Comparison of ENCODE assay signal across 1 cellular context in the genomic region with DNA sequence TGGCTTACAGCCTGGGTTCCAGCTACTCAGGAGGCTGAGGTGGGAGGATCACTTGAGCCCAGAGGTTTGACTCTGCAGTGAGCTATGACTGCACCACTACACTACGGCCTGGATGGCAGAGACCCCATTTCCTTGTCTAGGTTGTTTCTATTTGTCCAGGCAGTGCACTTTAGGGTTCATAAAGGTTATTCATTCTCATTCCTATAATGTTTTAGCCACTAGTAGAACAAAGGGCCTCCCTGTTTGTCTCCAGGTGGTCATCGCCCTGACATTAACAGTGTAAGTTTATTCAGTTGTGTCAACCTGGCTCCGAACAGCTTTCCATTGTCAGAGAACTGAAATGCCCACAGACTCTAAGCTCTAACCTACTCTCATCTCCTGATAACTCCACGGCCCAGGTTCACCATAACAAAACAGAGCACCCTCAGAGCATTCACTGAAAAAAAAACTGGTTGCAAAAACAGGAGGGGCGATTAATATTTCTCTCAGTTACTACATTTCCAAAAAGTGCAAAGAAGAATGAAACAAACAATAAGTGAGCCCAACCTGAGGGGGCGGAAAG.
TF ChIP-seq lines count a peak whose summit lies in the region.

No MANE protein-coding gene starts in this region.

TF ChIP-seq in HepG2, 621 proteins besides CTCF, POLR2A, EP300 and RAD21 (continued from another document and continues in another):
- TF ChIP-seq ZBTB20 (CRISPR knock-in tag; IDR thresholded peaks at IDR 0.05; ENCODE audit: borderline replicate concordance, low read depth) (0 out of 2 replicates have a peak, but pooled peaks have one; percentile 22), ZNF891 (CRISPR knock-in tag; IDR thresholded peaks at IDR 0.05) (no peak), SP140L (CRISPR knock-in tag; IDR thresholded peaks at IDR 0.05; ENCODE audit: borderline replicate concordance) (no peak), SMAD9 (CRISPR knock-in tag; IDR thresholded peaks at IDR 0.05) (no peak), ZNF782 (CRISPR knock-in tag; IDR thresholded peaks at IDR 0.05; ENCODE audit: borderline replicate concordance) (no peak), RBFOX2 (IDR thresholded peaks at IDR 0.05; ENCODE audit: low read depth, low read length) (no peak), HMGA1 (CRISPR knock-in tag; conservative IDR thresholded peaks at IDR 0.05) (no peak), ZNF501 (CRISPR knock-in tag; IDR thresholded peaks at IDR 0.05) (no peak), BATF2 (CRISPR knock-in tag; IDR thresholded peaks at IDR 0.05) (no peak), MEF2D (CRISPR knock-in tag; IDR thresholded peaks at IDR 0.05) (peak; percentile 55; the same call in 1 of the 2 replicates), IKZF1 (IDR thresholded peaks at IDR 0.05) (no peak), KDM5B (CRISPR knock-in tag; IDR thresholded peaks at IDR 0.05; ENCODE audit: borderline replicate concordance) (0 out of 2 replicates have a peak, but pooled peaks have one; percentile 4), ZNF24 (IDR thresholded peaks at IDR 0.05) (no peak), ATF7-NPFF (CRISPR knock-in tag; IDR thresholded peaks at IDR 0.05; ENCODE audit: low read depth) (no peak), KAT7 (CRISPR knock-in tag; IDR thresholded peaks at IDR 0.05; ENCODE audit: borderline replicate concordance) (no peak; the same call in 1 of the 2 replicates), ATF2 (CRISPR knock-in tag; IDR thresholded peaks at IDR 0.05) (no peak), ZUFSP (CRISPR knock-in tag; IDR thresholded peaks at IDR 0.05; ENCODE audit: borderline replicate concordance) (no peak), AKAP8 (CRISPR knock-in tag; IDR thresholded peaks at IDR 0.05) (peak; percentile 20; the same call in 1 of the 2 replicates), MATR3 (CRISPR knock-in tag; IDR thresholded peaks at IDR 0.05) (no peak), NCOA5 (CRISPR knock-in tag; IDR thresholded peaks at IDR 0.05) (no peak), SP1 (IDR thresholded peaks at IDR 0.05) (no peak), SP1 (CRISPR knock-in tag; IDR thresholded peaks at IDR 0.05) (no peak), ZHX1 (CRISPR knock-in tag; IDR thresholded peaks at IDR 0.05; ENCODE audit: low read depth) (no peak), ZBTB3 (CRISPR knock-in tag; IDR thresholded peaks at IDR 0.05; ENCODE audit: borderline replicate concordance, low read depth) (peak; percentile 96), BORCS8-MEF2B (CRISPR knock-in tag; IDR thresholded peaks at IDR 0.05) (no peak), ZFP1 (CRISPR knock-in tag; IDR thresholded peaks at IDR 0.05) (0 out of 2 replicates have a peak, but pooled peaks have one; percentile 16), ZMYM3 (CRISPR knock-in tag; IDR thresholded peaks at IDR 0.05) (peak; percentile 97), RFXANK (CRISPR knock-in tag; IDR thresholded peaks at IDR 0.05) (0 out of 2 replicates have a peak, but pooled peaks have one; percentile 19), ZNF224 (CRISPR knock-in tag; IDR thresholded peaks at IDR 0.05) (no peak), SMYD3 (CRISPR knock-in tag; IDR thresholded peaks at IDR 0.05) (no peak), ZBTB46 (CRISPR knock-in tag; IDR thresholded peaks at IDR 0.05; ENCODE audit: borderline replicate concordance) (no peak), ZBTB2 (CRISPR knock-in tag; IDR thresholded peaks at IDR 0.05; ENCODE audit: low read depth) (no peak), ESRRA (CRISPR knock-in tag; IDR thresholded peaks at IDR 0.05; ENCODE audit: low read depth) (no peak), ZNF431 (CRISPR knock-in tag; IDR thresholded peaks at IDR 0.05; ENCODE audit: borderline replicate concordance, low read depth) (no peak), ZNF143 (CRISPR knock-in tag; IDR thresholded peaks at IDR 0.05) (no peak), ZNF333 (CRISPR knock-in tag; IDR thresholded peaks at IDR 0.05; ENCODE audit: borderline replicate concordance) (no peak), SSRP1 (CRISPR knock-in tag; IDR thresholded peaks at IDR 0.05) (no peak; the same call in 1 of the 2 replicates), ZFAT (CRISPR knock-in tag; conservative IDR thresholded peaks at IDR 0.05) (no peak), SOX6 (IDR thresholded peaks at IDR 0.05) (no peak), SOX6 (CRISPR knock-in tag; IDR thresholded peaks at IDR 0.05) (peak; percentile 98), CENPT (CRISPR knock-in tag; IDR thresholded peaks at IDR 0.05; ENCODE audit: low read depth) (no peak), ZFX (CRISPR knock-in tag; IDR thresholded peaks at IDR 0.05; ENCODE audit: low read depth) (peak; percentile 46), HIC2 (CRISPR knock-in tag; IDR thresholded peaks at IDR 0.05; ENCODE audit: low read depth) (no peak)
- TF ChIP-seq, protein P1, sequence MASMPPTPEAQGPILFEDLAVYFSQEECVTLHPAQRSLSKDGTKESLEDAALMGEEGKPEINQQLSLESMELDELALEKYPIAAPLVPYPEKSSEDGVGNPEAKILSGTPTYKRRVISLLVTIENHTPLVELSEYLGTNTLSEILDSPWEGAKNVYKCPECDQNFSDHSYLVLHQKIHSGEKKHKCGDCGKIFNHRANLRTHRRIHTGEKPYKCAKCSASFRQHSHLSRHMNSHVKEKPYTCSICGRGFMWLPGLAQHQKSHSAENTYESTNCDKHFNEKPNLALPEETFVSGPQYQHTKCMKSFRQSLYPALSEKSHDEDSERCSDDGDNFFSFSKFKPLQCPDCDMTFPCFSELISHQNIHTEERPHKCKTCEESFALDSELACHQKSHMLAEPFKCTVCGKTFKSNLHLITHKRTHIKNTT (CRISPR knock-in tag; IDR thresholded peaks at IDR 0.05) = no peak
- TF ChIP-seq, protein P2, sequence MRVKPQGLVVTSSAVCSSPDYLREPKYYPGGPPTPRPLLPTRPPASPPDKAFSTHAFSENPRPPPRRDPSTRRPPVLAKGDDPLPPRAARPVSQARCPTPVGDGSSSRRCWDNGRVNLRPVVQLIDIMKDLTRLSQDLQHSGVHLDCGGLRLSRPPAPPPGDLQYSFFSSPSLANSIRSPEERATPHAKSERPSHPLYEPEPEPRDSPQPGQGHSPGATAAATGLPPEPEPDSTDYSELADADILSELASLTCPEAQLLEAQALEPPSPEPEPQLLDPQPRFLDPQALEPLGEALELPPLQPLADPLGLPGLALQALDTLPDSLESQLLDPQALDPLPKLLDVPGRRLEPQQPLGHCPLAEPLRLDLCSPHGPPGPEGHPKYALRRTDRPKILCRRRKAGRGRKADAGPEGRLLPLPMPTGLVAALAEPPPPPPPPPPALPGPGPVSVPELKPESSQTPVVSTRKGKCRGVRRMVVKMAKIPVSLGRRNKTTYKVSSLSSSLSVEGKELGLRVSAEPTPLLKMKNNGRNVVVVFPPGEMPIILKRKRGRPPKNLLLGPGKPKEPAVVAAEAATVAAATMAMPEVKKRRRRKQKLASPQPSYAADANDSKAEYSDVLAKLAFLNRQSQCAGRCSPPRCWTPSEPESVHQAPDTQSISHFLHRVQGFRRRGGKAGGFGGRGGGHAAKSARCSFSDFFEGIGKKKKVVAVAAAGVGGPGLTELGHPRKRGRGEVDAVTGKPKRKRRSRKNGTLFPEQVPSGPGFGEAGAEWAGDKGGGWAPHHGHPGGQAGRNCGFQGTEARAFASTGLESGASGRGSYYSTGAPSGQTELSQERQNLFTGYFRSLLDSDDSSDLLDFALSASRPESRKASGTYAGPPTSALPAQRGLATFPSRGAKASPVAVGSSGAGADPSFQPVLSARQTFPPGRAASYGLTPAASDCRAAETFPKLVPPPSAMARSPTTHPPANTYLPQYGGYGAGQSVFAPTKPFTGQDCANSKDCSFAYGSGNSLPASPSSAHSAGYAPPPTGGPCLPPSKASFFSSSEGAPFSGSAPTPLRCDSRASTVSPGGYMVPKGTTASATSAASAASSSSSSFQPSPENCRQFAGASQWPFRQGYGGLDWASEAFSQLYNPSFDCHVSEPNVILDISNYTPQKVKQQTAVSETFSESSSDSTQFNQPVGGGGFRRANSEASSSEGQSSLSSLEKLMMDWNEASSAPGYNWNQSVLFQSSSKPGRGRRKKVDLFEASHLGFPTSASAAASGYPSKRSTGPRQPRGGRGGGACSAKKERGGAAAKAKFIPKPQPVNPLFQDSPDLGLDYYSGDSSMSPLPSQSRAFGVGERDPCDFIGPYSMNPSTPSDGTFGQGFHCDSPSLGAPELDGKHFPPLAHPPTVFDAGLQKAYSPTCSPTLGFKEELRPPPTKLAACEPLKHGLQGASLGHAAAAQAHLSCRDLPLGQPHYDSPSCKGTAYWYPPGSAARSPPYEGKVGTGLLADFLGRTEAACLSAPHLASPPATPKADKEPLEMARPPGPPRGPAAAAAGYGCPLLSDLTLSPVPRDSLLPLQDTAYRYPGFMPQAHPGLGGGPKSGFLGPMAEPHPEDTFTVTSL (CRISPR knock-in tag; IDR thresholded peaks at IDR 0.05; ENCODE audit: borderline replicate concordance) = peak; percentile 80; the same call in 1 of the 2 replicates
